Comparison of ENCODE assay signal across 9 cellular contexts in the genomic region with DNA sequence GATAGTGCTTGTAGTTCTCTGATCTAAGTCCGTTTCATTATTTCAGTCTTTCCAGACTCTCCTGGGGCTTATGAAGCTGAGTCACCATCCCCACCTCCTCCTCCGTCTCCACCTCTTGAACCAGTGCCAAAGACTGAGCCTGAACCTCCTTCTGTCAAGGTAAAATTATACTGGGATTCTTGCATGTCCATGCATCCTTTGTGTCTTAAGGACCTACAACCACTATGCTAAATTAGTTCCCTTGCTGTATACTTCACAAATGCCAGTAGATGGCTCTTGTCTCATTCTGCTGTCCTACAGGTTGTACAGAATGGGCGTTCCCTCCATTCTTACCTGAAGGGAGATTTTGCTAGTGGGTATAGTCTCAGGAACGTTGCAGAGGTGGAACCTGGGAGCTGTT. TPM values are rescaled to one million over a fixed set of nuclear protein-coding genes. Genes with fewer than 3 reads are reported as not detected.
DNase-seq lines count a peak whose midpoint lies in the region; ATAC-seq and TF ChIP-seq lines count a peak whose summit lies in the region.
"Had no signal": no experiment of that assay in that cellular context is flagged by ENCODE, and none has a peak within 500 bp of the region (broad histone marks: within the 10 kb centered on the region; RNA-seq: fewer than 3 reads in every experiment).

No MANE protein-coding gene starts in this region.

- H3K27ac ChIP-seq in osteoblast (ENCODE audit: low read depth, low read length) = no peak overlapping the region

- H3K4me1 ChIP-seq in osteoblast (ENCODE audit: insufficient read depth, low read length) = peaks cover 29% of the 10 kb centered on the region

- TF ChIP-seq POLR2A in erythroblast (IDR thresholded peaks at IDR 0.05; ENCODE audit: low read length) = no peak

- no peaks in the 10 kb centered on the region for H3K9me3 ChIP-seq in osteoblast (ENCODE audit: low read depth, low read length)

- H3K36me3 ChIP-seq in osteoblast (ENCODE audit: insufficient read depth, low read length) = no peaks in the 10 kb centered on the region

- no peak for ATAC-seq in GM21825 (IDR thresholded peaks at IDR 0.05; ENCODE audit: unreplicated experiment)
- ATAC-seq in GM21515 (IDR thresholded peaks at IDR 0.05; ENCODE audit: unreplicated experiment) = no peak

- no peaks in the 10 kb centered on the region for H3K79me2 ChIP-seq in osteoblast (ENCODE audit: insufficient read depth, low read length)

- TF ChIP-seq CTCF in osteoblast (IDR thresholded peaks at IDR 0.05; ENCODE audit: extremely low read depth, low read depth, low read length) = peak; percentile 44

- peak; percentile 62 for DNase-seq in ELR (ENCODE audit: low read depth)
- DNase-seq in NCI-H524 treated with DMSO at 0.1 percent for 48 hours (lab: John Stamatoyannopoulos, UW) = peak; percentile 9
- DNase-seq in erythroblast (lab: John Stamatoyannopoulos, UW) = peak; percentile 43 to 75
- DNase-seq in osteoblast (ENCODE audit: insufficient read length, low spot score, missing footprints) = no peak
- DNase-seq in activated CD4-positive, alpha-beta T cell treated with anti-CD3 and anti-CD28 coated beads, Interleukin-2, amount 50 U/mL, for 48 hours = no peak
- no peak for DNase-seq in GM19238 (ENCODE audit: insufficient read length, low spot score)
- DNase-seq: stimulated activated CD4-positive, alpha-beta T cell treated with anti-CD3 and anti-CD28 coated beads, Interleukin-4, amount 100 ng/mL, for 1 hour had no signal

- H4K20me1 ChIP-seq in osteoblast (ENCODE audit: insufficient read depth, low read length) = no peaks in the 10 kb centered on the region

- no peak overlapping the region for H2AFZ ChIP-seq in osteoblast (ENCODE audit: low read length)

- H3K27me3 ChIP-seq in osteoblast (ENCODE audit: insufficient read depth, low read length) = no peaks in the 10 kb centered on the region

- no peak overlapping the region for H3K4me2 ChIP-seq in osteoblast (ENCODE audit: insufficient read depth, low read length)

- H3K4me3 ChIP-seq in osteoblast (ENCODE audit: insufficient read depth, low read length) = no peak overlapping the region

RNA-seq across cellular contexts. Expression of gene POLD3, which starts 42.2 kb away (rescaled TPM):
- 12.3 and 12.7 TPM in 2 replicates for total RNA-seq in osteoblast

Comparison
In these comparisons a context has a peak if more than half of its experiments do, and no peak if none do; other contexts are left out.
1. DNase-seq: peak in ELR (single experiment), NCI-H524 treated with DMSO at 0.1 percent for 48 hours (single experiment) and erythroblast (2 of 2); none in osteoblast (single experiment), activated CD4-positive, alpha-beta T cell treated with anti-CD3 and anti-CD28 coated beads, Interleukin-2, amount 50 U/mL, for 48 hours (0 of 2) and GM19238 (single experiment).